20 cellular contexts compared by ENCODE assay signal in genomic region chr3:37594873-37595783, GRCh38.
A peak's percentile ranks its signal among the peaks of the same experiment; 100 is the strongest.
DNase-seq lines count a peak whose midpoint lies in the region; ATAC-seq and TF ChIP-seq lines count a peak whose summit lies in the region.
"Had no signal": no experiment of that assay in that cellular context is flagged by ENCODE, and none has a peak within 500 bp of the region (broad histone marks: within the 10 kb centered on the region; RNA-seq: fewer than 3 reads in every experiment).

No MANE protein-coding gene starts in this region.

- no peak overlapping the region for H3K4me3 Mint-ChIP-seq in nephron progenitor cell
- no peak overlapping the region for H3K4me3 Mint-ChIP-seq in natural killer cell treated with Interleukin-12 subunit alpha and Interleukin-12 subunit beta and Interleukin-15 and Interleukin-18, amount 100 ng/mL, for 72 hours
- H3K4me3 Mint-ChIP-seq: stimulated activated naive CD8-positive, alpha-beta T cell treated with anti-CD3 and anti-CD28 coated beads, Interleukin-15, Interleukin-2, amounts not matched to agents 100 ng/mL and 50 ng/mL, for 24 hours had no signal

- H3K9ac ChIP-seq in mammary epithelial cell (ENCODE audit: insufficient read depth, low read length) (no peak overlapping the region), duodenal mucosa (ENCODE audit: low read depth in 1 of 2, low read length in 2 of 2) (no peak overlapping the region)

- TF ChIP-seq CTCF in breast epithelium (IDR thresholded peaks at IDR 0.05), result no peak
- no peak for TF ChIP-seq CTCF in mammary epithelial cell (conservative IDR thresholded peaks at IDR 0.05 in 1 of 2, IDR thresholded peaks at IDR 0.05 in 1 of 2; ENCODE audit: extremely low read depth in 1 of 2, insufficient read depth in 1 of 2, low read depth in 1 of 2, low read length in 2 of 2)
- TF ChIP-seq CTCF in nephron progenitor cell (IDR thresholded peaks at IDR 0.05), result no peak

- no peak for ATAC-seq in activated CD4-positive, CD25-positive, alpha-beta regulatory T cell treated with anti-CD3 and anti-CD28 coated beads, Interleukin-2, amount 50 U/mL, for 24 hours
- no peak for ATAC-seq in natural killer cell treated with Interleukin-12 subunit alpha and Interleukin-12 subunit beta and Interleukin-15 and Interleukin-18, amount 100 ng/mL, for 72 hours
- ATAC-seq: activated naive CD4-positive, alpha-beta T cell treated with anti-CD3 and anti-CD28 coated beads, Interleukin-2, amount 50 U/mL, for 72 hours had no signal

- in situ Hi-C loops in mammary epithelial cell (cut with MboI; ENCODE audit: low sequenced_read_pairs in 2 of 2), result no loop called here

- H3K27me3 ChIP-seq in breast epithelium (no peaks in the 10 kb centered on the region), mammary epithelial cell (ENCODE audit: insufficient read depth, low read length) (no peaks in the 10 kb centered on the region), duodenal mucosa (ENCODE audit: control insufficient read depth in 1 of 2, insufficient read depth in 2 of 2, low read length in 2 of 2) (no peaks in the 10 kb centered on the region)
- H3K27me3 ChIP-seq: SJCRH30 had no signal

- DNase-seq in breast epithelium (ENCODE audit: low spot score in 2 of 2), result no peak
- no peak for DNase-seq in mammary epithelial cell
- no peak for DNase-seq in nephron progenitor cell
- no peak for DNase-seq in GOT3 (lab: John Stamatoyannopoulos, UW)
- no peak for DNase-seq in natural killer cell treated with Interleukin-12 subunit alpha and Interleukin-12 subunit beta and Interleukin-15 and Interleukin-18, amount 100 ng/mL, for 72 hours (ENCODE audit: low spot score)
- DNase-seq in HCEC 1CT, result no peak
- DNase-seq: activated CD4-positive, alpha-beta T cell treated with anti-CD3 and anti-CD28 coated beads for 48 hours; activated T-cell treated with anti-CD3 and anti-CD28 coated beads for 4 hours; COR-L47; mesenchymal stem cell; MV-4-11; NCI-H2107; NK-92 treated with Interleukin-12 subunit alpha and Interleukin-12 subunit beta, amount 100 ng/mL, for 24 hours; SJCRH30; stimulated activated CD4-positive, alpha-beta T cell treated with anti-CD3 and anti-CD28 coated beads, Interleukin-12 subunit alpha, Interleukin-12 subunit beta, amount 100 ng/mL, for 4 hours; T-helper 9 cell had no signal

- no peak overlapping the region for H2AFZ ChIP-seq in mammary epithelial cell (ENCODE audit: low read depth, low read length)

- H3K4me3 ChIP-seq in breast epithelium, result no peak overlapping the region
- H3K4me3 ChIP-seq in mammary epithelial cell (replicated peaks in 1 of 3; ENCODE audit: insufficient read depth in 1 of 3, low read depth in 2 of 3, low read length in 3 of 3), result no peak overlapping the region
- H3K4me3 ChIP-seq in duodenal mucosa (ENCODE audit: low read depth in 1 of 2, low read length in 2 of 2), result no peak overlapping the region
- H3K4me3 ChIP-seq: SJCRH30 had no signal

- TF ChIP-seq POLR2A in breast epithelium (IDR thresholded peaks at IDR 0.05), result no peak

- no TSS peak for BruUV-seq in mammary epithelial cell (replicated peaks; lab: Mats Ljungman, UMichigan)

- no peaks in the 10 kb centered on the region for H3K79me2 ChIP-seq in mammary epithelial cell (ENCODE audit: insufficient read depth, low read length)

- intact Hi-C loops in breast epithelium (cut with DNase I; ENCODE audit: low total_unique reads), result no loop called here
- intact Hi-C loops in mammary epithelial cell (cut with micrococcal nuclease), result no loop called here

- H3K27me3 Mint-ChIP-seq in nephron progenitor cell (ENCODE audit: low read depth, poor library complexity), result peaks cover 7% of the 10 kb centered on the region
- peaks cover 3 to 8% of the 10 kb centered on the region in 2 donors for H3K27me3 Mint-ChIP-seq in natural killer cell treated with Interleukin-12 subunit alpha and Interleukin-12 subunit beta and Interleukin-15 and Interleukin-18, amount 100 ng/mL, for 72 hours
- H3K27me3 Mint-ChIP-seq: stimulated activated naive CD8-positive, alpha-beta T cell treated with anti-CD3 and anti-CD28 coated beads, Interleukin-15, Interleukin-2, amounts not matched to agents 100 ng/mL and 50 ng/mL, for 24 hours had no signal

- no peaks in the 10 kb centered on the region for H3K9me3 ChIP-seq in breast epithelium
- H3K9me3 ChIP-seq in mammary epithelial cell (replicated peaks; ENCODE audit: insufficient read depth, low read length), result no peaks in the 10 kb centered on the region
- no peaks in the 10 kb centered on the region for H3K9me3 ChIP-seq in duodenal mucosa (ENCODE audit: control insufficient read depth in 1 of 2, low read length in 2 of 2)
- H3K9me3 ChIP-seq: SJCRH30 had no signal

- peaks cover 12% of the 10 kb centered on the region for H3K36me3 Mint-ChIP-seq in nephron progenitor cell (ENCODE audit: low read depth)
- H3K36me3 Mint-ChIP-seq in natural killer cell treated with Interleukin-12 subunit alpha and Interleukin-12 subunit beta and Interleukin-15 and Interleukin-18, amount 100 ng/mL, for 72 hours, result no peaks in the 10 kb centered on the region
- H3K36me3 Mint-ChIP-seq: activated naive CD4-positive, alpha-beta T cell treated with anti-CD3 and anti-CD28 coated beads, Interleukin-2, amount 50 U/mL, for 72 hours had no signal

- H3K4me1 ChIP-seq in breast epithelium, result peaks cover 0 to 10% of the 10 kb centered on the region in 2 donors
- no peaks in the 10 kb centered on the region for H3K4me1 ChIP-seq in mammary epithelial cell (ENCODE audit: insufficient read depth, low read length)
- H3K4me1 ChIP-seq in duodenal mucosa (ENCODE audit: control insufficient read depth in 1 of 2, insufficient read depth in 2 of 2, low read length in 2 of 2), result peaks cover 10 to 23% of the 10 kb centered on the region in 2 donors
- H3K4me1 ChIP-seq: SJCRH30 had no signal

- H3K4me1 Mint-ChIP-seq in nephron progenitor cell, result peaks cover 19% of the 10 kb centered on the region
- no peaks in the 10 kb centered on the region for H3K4me1 Mint-ChIP-seq in natural killer cell treated with Interleukin-12 subunit alpha and Interleukin-12 subunit beta and Interleukin-15 and Interleukin-18, amount 100 ng/mL, for 72 hours (ENCODE audit: low read depth in 2 of 2)

- H3K4me2 ChIP-seq in mammary epithelial cell (ENCODE audit: insufficient read depth, low read depth, low read length), result no peak overlapping the region

- H3K36me3 ChIP-seq in breast epithelium (no peaks in the 10 kb centered on the region), mammary epithelial cell (ENCODE audit: insufficient read depth, low read length) (no peaks in the 10 kb centered on the region), duodenal mucosa (ENCODE audit: control insufficient read depth in 1 of 2, insufficient read depth in 2 of 2, low read length in 2 of 2) (no peaks in the 10 kb centered on the region)
- H3K36me3 ChIP-seq: SJCRH30 had no signal

- peak overlapping the region; percentile 4 for H3K27ac Mint-ChIP-seq in nephron progenitor cell
- H3K27ac Mint-ChIP-seq in natural killer cell treated with Interleukin-12 subunit alpha and Interleukin-12 subunit beta and Interleukin-15 and Interleukin-18, amount 100 ng/mL, for 72 hours, result no peak overlapping the region
- H3K27ac Mint-ChIP-seq: activated naive CD4-positive, alpha-beta T cell treated with anti-CD3 and anti-CD28 coated beads, Interleukin-2, amount 50 U/mL, for 72 hours; stimulated activated naive CD8-positive, alpha-beta T cell treated with anti-CD3 and anti-CD28 coated beads, Interleukin-15, Interleukin-2, amounts not matched to agents 100 ng/mL and 50 ng/mL, for 24 hours had no signal

- 94% methylated on average over 7 of the region's 8 CpGs for WGBS in mammary epithelial cell (ENCODE audit: low coverage, missing lambda C conversion rate)

- dilution Hi-C loops in mammary epithelial cell (cut with HindIII; ENCODE audit: low sequenced_read_pairs), result no loop called here

- CTCF ChIA-PET in mammary epithelial cell (lab: Charles Lee; ENCODE audit: low non-redundant PET), result no interaction called here

- peak overlapping the region; percentile 68 to 70 for H3K27ac ChIP-seq in breast epithelium
- no peak overlapping the region for H3K27ac ChIP-seq in mammary epithelial cell (ENCODE audit: insufficient read depth, low read depth, low read length)
- H3K27ac ChIP-seq in duodenal mucosa (ENCODE audit: low read depth, low read length), result peak overlapping the region; percentile 4
- H3K27ac ChIP-seq: SJCRH30 had no signal

- H3K9me3 Mint-ChIP-seq in nephron progenitor cell, result no peaks in the 10 kb centered on the region
- H3K9me3 Mint-ChIP-seq in natural killer cell treated with Interleukin-12 subunit alpha and Interleukin-12 subunit beta and Interleukin-15 and Interleukin-18, amount 100 ng/mL, for 72 hours, result no peaks in the 10 kb centered on the region
- H3K9me3 Mint-ChIP-seq: activated naive CD4-positive, alpha-beta T cell treated with anti-CD3 and anti-CD28 coated beads, Interleukin-2, amount 50 U/mL, for 72 hours; stimulated activated naive CD8-positive, alpha-beta T cell treated with anti-CD3 and anti-CD28 coated beads, Interleukin-15, Interleukin-2, amounts not matched to agents 100 ng/mL and 50 ng/mL, for 24 hours had no signal

- no peaks in the 10 kb centered on the region for H4K20me1 ChIP-seq in mammary epithelial cell (ENCODE audit: insufficient read depth, low read length)
